Comparison of ENCODE assay signal across 9 cellular contexts in the genomic region with DNA sequence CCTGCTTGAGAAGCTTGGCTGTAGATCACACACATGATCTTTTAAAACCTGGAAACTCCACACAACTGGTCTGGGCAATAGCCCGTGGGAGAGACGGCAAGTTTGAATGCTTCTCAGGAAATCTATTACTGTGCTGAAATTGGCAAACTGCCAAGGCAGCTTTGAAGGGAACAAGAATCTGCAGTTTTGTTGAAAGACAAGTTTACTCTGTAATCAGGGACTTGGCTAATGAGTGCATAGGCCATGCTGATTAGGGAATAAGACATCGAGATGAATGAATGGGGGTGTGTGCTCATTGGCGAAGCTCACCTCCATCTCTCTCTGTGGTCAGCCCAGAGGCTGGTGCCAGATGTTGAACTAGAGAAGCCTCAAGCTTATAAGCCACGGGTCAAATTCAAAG.
DNase-seq lines count a peak whose midpoint lies in the region; ATAC-seq and TF ChIP-seq lines count a peak whose summit lies in the region.
"Had no signal": no experiment of that assay in that cellular context is flagged by ENCODE, and none has a peak within 500 bp of the region (broad histone marks: within the 10 kb centered on the region; RNA-seq: fewer than 3 reads in every experiment).

No MANE protein-coding gene starts in this region.

- CTCF ChIA-PET in activated CD4-positive, alpha-beta memory T cell treated with anti-CD3 and anti-CD28 coated beads, Interleukin-2, amount 10 ng/mL, durations not matched to agents 7 days and 5 days (lab: Charles Lee) = no interaction called here

- H3K36me3 ChIP-seq in osteoblast (ENCODE audit: insufficient read depth, low read length) = no peaks in the 10 kb centered on the region
- no peaks in the 10 kb centered on the region for H3K36me3 ChIP-seq in MG63

- no peak overlapping the region for H3K27ac Mint-ChIP-seq in activated CD4-positive, alpha-beta memory T cell treated with anti-CD3 and anti-CD28 coated beads, Interleukin-2, amount 10 ng/mL, durations not matched to agents 7 days and 5 days

- H3K9me3 Mint-ChIP-seq in activated CD4-positive, alpha-beta memory T cell treated with anti-CD3 and anti-CD28 coated beads, Interleukin-2, amount 10 ng/mL, durations not matched to agents 7 days and 5 days = no peaks in the 10 kb centered on the region

- no peak overlapping the region for H3K4me2 ChIP-seq in osteoblast (ENCODE audit: insufficient read depth, low read length)

- no peaks in the 10 kb centered on the region for H3K4me1 Mint-ChIP-seq in activated CD4-positive, alpha-beta memory T cell treated with anti-CD3 and anti-CD28 coated beads, Interleukin-2, amount 10 ng/mL, durations not matched to agents 7 days and 5 days

- POLR2A ChIA-PET in activated CD4-positive, alpha-beta memory T cell treated with anti-CD3 and anti-CD28 coated beads, Interleukin-2, amount 10 ng/mL, durations not matched to agents 7 days and 5 days (lab: Charles Lee) = no interaction called here

- H3K4me3 ChIP-seq in cardiac fibroblast (replicated peaks in 1 of 2; ENCODE audit: low read depth in 2 of 2, low read length in 2 of 2) = no peak overlapping the region
- H3K4me3 ChIP-seq in osteoblast (ENCODE audit: insufficient read depth, low read length) = no peak overlapping the region
- H3K4me3 ChIP-seq in MG63 = no peak overlapping the region

- in situ Hi-C loops in G401 (cut with HindIII; ENCODE audit: low sequenced_read_pairs) = no loop called here

- H3K9me3 ChIP-seq in osteoblast (ENCODE audit: low read depth, low read length) (no peaks in the 10 kb centered on the region), MG63 (no peaks in the 10 kb centered on the region)

- no peak for TF ChIP-seq CTCF in cardiac fibroblast (IDR thresholded peaks at IDR 0.05; ENCODE audit: low read depth, low read length)
- TF ChIP-seq CTCF in osteoblast (IDR thresholded peaks at IDR 0.05; ENCODE audit: extremely low read depth, low read depth, low read length) = no peak

- H4K20me1 ChIP-seq in osteoblast (ENCODE audit: insufficient read depth, low read length) = peaks cover 9% of the 10 kb centered on the region

- peaks cover 21% of the 10 kb centered on the region for H3K27me3 Mint-ChIP-seq in activated CD4-positive, alpha-beta memory T cell treated with anti-CD3 and anti-CD28 coated beads, Interleukin-2, amount 10 ng/mL, durations not matched to agents 7 days and 5 days

- DNase-seq in G401 (ENCODE audit: low spot score) = peak; percentile 27
- DNase-seq in NCI-H2196 (lab: John Stamatoyannopoulos, UW; ENCODE audit: unreplicated experiment) = peak; percentile 52
- peak; percentile 74 to 89 for DNase-seq in cardiac fibroblast (ENCODE audit: low read depth in 2 of 2)
- DNase-seq in osteoblast (ENCODE audit: insufficient read length, low spot score, missing footprints) = peak; percentile 43
- no peak for DNase-seq in activated CD4-positive, alpha-beta memory T cell treated with anti-CD3 and anti-CD28 coated beads, Interleukin-2, amount 10 ng/mL, durations not matched to agents 7 days and 5 days
- no peak for DNase-seq in stimulated activated CD4-positive, alpha-beta T cell treated with anti-CD3 and anti-CD28 coated beads, Interleukin-15, amount 100 ng/mL, for 24 hours
- DNase-seq in MG63 = no peak
- DNase-seq: Right ventricle myocardium superior had no signal

- H3K4me1 ChIP-seq in osteoblast (ENCODE audit: insufficient read depth, low read length) = no peaks in the 10 kb centered on the region

- no peaks in the 10 kb centered on the region for H3K27me3 ChIP-seq in osteoblast (ENCODE audit: insufficient read depth, low read length)
- H3K27me3 ChIP-seq in MG63 = peaks cover 30% of the 10 kb centered on the region

- no peak overlapping the region for H3K4me3 Mint-ChIP-seq in activated CD4-positive, alpha-beta memory T cell treated with anti-CD3 and anti-CD28 coated beads, Interleukin-2, amount 10 ng/mL, durations not matched to agents 7 days and 5 days

- peaks cover 36% of the 10 kb centered on the region for H3K79me2 ChIP-seq in osteoblast (ENCODE audit: insufficient read depth, low read length)

- no peak overlapping the region for H2AFZ ChIP-seq in osteoblast (ENCODE audit: low read length)

- ATAC-seq in GM19455 (IDR thresholded peaks at IDR 0.05; ENCODE audit: unreplicated experiment) = no peak

- no peak overlapping the region for H3K27ac ChIP-seq in osteoblast (ENCODE audit: low read depth, low read length)

- H3K36me3 Mint-ChIP-seq in activated CD4-positive, alpha-beta memory T cell treated with anti-CD3 and anti-CD28 coated beads, Interleukin-2, amount 10 ng/mL, durations not matched to agents 7 days and 5 days (ENCODE audit: low read depth) = no peaks in the 10 kb centered on the region

Comparison
In these comparisons a context has a peak if more than half of its experiments do, and no peak if none do; other contexts are left out.
1. DNase-seq: peak in G401 (single experiment), NCI-H2196 (single experiment), cardiac fibroblast (2 of 2) and osteoblast (single experiment); none in activated CD4-positive, alpha-beta memory T cell treated with anti-CD3 and anti-CD28 coated beads, Interleukin-2, amount 10 ng/mL, durations not matched to agents 7 days and 5 days (single experiment), stimulated activated CD4-positive, alpha-beta T cell treated with anti-CD3 and anti-CD28 coated beads, Interleukin-15, amount 100 ng/mL, for 24 hours (single experiment) and MG63 (single experiment).